1 cellular context compared by ENCODE assay signal in genomic region chr11:119338318-119338890, GRCh38.
A peak's percentile ranks its signal among the peaks of the same experiment; 100 is the strongest.
TF ChIP-seq lines count a peak whose summit lies in the region.

No MANE protein-coding gene starts in this region.

TF ChIP-seq in HEK293, 187 proteins besides CTCF, POLR2A, EP300 and RAD21 (continued from another document):
- TF ChIP-seq ZNF16 (tag by site-specific recombination; IDR thresholded peaks at IDR 0.05; ENCODE audit: low read depth) = no peak
- TF ChIP-seq ZNF76 (tag by site-specific recombination; IDR thresholded peaks at IDR 0.05; ENCODE audit: borderline replicate concordance, low read depth) = peak; percentile 74
- TF ChIP-seq, protein P1, sequence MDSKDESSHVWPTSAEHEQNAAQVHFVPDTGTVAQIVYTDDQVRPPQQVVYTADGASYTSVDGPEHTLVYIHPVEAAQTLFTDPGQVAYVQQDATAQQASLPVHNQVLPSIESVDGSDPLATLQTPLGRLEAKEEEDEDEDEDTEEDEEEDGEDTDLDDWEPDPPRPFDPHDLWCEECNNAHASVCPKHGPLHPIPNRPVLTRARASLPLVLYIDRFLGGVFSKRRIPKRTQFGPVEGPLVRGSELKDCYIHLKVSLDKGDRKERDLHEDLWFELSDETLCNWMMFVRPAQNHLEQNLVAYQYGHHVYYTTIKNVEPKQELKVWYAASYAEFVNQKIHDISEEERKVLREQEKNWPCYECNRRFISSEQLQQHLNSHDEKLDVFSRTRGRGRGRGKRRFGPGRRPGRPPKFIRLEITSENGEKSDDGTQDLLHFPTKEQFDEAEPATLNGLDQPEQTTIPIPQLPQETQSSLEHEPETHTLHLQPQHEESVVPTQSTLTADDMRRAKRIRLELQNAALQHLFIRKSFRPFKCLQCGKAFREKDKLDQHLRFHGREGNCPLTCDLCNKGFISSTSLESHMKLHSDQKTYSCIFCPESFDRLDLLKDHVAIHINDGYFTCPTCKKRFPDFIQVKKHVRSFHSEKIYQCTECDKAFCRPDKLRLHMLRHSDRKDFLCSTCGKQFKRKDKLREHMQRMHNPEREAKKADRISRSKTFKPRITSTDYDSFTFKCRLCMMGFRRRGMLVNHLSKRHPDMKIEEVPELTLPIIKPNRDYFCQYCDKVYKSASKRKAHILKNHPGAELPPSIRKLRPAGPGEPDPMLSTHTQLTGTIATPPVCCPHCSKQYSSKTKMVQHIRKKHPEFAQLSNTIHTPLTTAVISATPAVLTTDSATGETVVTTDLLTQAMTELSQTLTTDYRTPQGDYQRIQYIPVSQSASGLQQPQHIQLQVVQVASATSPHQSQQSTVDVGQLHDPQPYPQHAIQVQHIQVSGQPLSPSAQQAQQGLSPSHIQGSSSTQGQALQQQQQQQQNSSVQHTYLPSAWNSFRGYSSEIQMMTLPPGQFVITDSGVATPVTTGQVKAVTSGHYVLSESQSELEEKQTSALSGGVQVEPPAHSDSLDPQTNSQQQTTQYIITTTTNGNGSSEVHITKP (tag by site-specific recombination; IDR thresholded peaks at IDR 0.05) = peak; percentile 21
- no peak for TF ChIP-seq ZBTB10 (tag by site-specific recombination; IDR thresholded peaks at IDR 0.05)
- TF ChIP-seq ZBTB11 (tag by site-specific recombination; conservative IDR thresholded peaks at IDR 0.05; ENCODE audit: low read depth) = no peak
- TF ChIP-seq, protein P2, sequence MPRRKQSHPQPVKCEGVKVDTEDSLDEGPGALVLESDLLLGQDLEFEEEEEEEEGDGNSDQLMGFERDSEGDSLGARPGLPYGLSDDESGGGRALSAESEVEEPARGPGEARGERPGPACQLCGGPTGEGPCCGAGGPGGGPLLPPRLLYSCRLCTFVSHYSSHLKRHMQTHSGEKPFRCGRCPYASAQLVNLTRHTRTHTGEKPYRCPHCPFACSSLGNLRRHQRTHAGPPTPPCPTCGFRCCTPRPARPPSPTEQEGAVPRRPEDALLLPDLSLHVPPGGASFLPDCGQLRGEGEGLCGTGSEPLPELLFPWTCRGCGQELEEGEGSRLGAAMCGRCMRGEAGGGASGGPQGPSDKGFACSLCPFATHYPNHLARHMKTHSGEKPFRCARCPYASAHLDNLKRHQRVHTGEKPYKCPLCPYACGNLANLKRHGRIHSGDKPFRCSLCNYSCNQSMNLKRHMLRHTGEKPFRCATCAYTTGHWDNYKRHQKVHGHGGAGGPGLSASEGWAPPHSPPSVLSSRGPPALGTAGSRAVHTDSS (tag by site-specific recombination; IDR thresholded peaks at IDR 0.05) = peak; percentile 67
- peak; percentile 43 for TF ChIP-seq ZNF398 (tag by site-specific recombination; IDR thresholded peaks at IDR 0.05)
- TF ChIP-seq ZNF335 (tag by site-specific recombination; conservative IDR thresholded peaks at IDR 0.05) = peak; percentile 76
- 0 out of 2 replicates have a peak, but pooled peaks have one; percentile 9 for TF ChIP-seq GLIS1 (tag by site-specific recombination; IDR thresholded peaks at IDR 0.05)
- TF ChIP-seq ZNF626 (tag by site-specific recombination; IDR thresholded peaks at IDR 0.05) = no peak
- TF ChIP-seq ZNF658 (tag by site-specific recombination; IDR thresholded peaks at IDR 0.05) = no peak
- TF ChIP-seq ZNF112 (tag by site-specific recombination; IDR thresholded peaks at IDR 0.05) = no peak
- peak; percentile 46 for TF ChIP-seq ZNF654 (tag by site-specific recombination; IDR thresholded peaks at IDR 0.05; ENCODE audit: low read depth)
- TF ChIP-seq IKZF3 (tag by site-specific recombination; IDR thresholded peaks at IDR 0.05) = peak; percentile 54
- TF ChIP-seq ZBTB17 (tag by site-specific recombination; IDR thresholded peaks at IDR 0.05) = peak; percentile 50
- TF ChIP-seq ZNF561 (tag by site-specific recombination; IDR thresholded peaks at IDR 0.05; ENCODE audit: borderline replicate concordance) = no peak
- 0 out of 2 replicates have a peak, but pooled peaks have one; percentile 22 for TF ChIP-seq ZNF660 (tag by site-specific recombination; IDR thresholded peaks at IDR 0.05)
- TF ChIP-seq ZNF341 (tag by site-specific recombination; IDR thresholded peaks at IDR 0.05; ENCODE audit: low read depth) = peak; percentile 77
- TF ChIP-seq GLI4 (tag by site-specific recombination; IDR thresholded peaks at IDR 0.05) = no peak
- 0 out of 2 replicates have a peak, but pooled peaks have one; percentile 11 for TF ChIP-seq ZBTB8A (tag by site-specific recombination; IDR thresholded peaks at IDR 0.05)
- no peak for TF ChIP-seq ZNF529 (tag by site-specific recombination; IDR thresholded peaks at IDR 0.05; ENCODE audit: insufficient replicate concordance)
- TF ChIP-seq ZFP37 (tag by site-specific recombination; IDR thresholded peaks at IDR 0.05) = no peak
- no peak for TF ChIP-seq REST (tag by site-specific recombination; IDR thresholded peaks at IDR 0.05)
- TF ChIP-seq, protein P3, sequence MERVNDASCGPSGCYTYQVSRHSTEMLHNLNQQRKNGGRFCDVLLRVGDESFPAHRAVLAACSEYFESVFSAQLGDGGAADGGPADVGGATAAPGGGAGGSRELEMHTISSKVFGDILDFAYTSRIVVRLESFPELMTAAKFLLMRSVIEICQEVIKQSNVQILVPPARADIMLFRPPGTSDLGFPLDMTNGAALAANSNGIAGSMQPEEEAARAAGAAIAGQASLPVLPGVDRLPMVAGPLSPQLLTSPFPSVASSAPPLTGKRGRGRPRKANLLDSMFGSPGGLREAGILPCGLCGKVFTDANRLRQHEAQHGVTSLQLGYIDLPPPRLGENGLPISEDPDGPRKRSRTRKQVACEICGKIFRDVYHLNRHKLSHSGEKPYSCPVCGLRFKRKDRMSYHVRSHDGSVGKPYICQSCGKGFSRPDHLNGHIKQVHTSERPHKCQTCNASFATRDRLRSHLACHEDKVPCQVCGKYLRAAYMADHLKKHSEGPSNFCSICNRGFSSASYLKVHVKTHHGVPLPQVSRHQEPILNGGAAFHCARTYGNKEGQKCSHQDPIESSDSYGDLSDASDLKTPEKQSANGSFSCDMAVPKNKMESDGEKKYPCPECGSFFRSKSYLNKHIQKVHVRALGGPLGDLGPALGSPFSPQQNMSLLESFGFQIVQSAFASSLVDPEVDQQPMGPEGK (tag by site-specific recombination; IDR thresholded peaks at IDR 0.05) = peak; percentile 53
- TF ChIP-seq ZNF239 (tag by site-specific recombination; IDR thresholded peaks at IDR 0.05) = no peak
- 0 out of 2 replicates have a peak, but pooled peaks have one; percentile 21 for TF ChIP-seq ZSCAN30 (tag by site-specific recombination; IDR thresholded peaks at IDR 0.05)
